Comparison of ENCODE assay signal across 23 cellular contexts in genomic region chr12:119301367-119301766, GRCh38. TPM values are rescaled to one million over a fixed set of nuclear protein-coding genes. Genes with fewer than 3 reads are reported as not detected.
"Had no signal": no experiment of that assay in that cellular context is flagged by ENCODE, and none has a peak within 500 bp of the region (broad histone marks: within the 10 kb centered on the region; RNA-seq: fewer than 3 reads in every experiment).

No MANE protein-coding gene starts in this region.

- H3K27ac ChIP-seq: ascending aorta, breast epithelium, skin epidermis, stomach, vagina had no signal

- H3K9me3 Mint-ChIP-seq: activated CD4-positive, alpha-beta T cell treated with anti-CD3 and anti-CD28 coated beads, Interleukin-2, amount 10 ng/mL, durations not matched to agents 7 days and 5 days; activated naive CD4-positive, alpha-beta T cell treated with anti-CD3 and anti-CD28 coated beads, Interleukin-2, amount 10 ng/mL, durations not matched to agents 7 days and 5 days; activated T-cell treated with anti-CD3 and anti-CD28 coated beads, Interleukin-2, amount 50 U/mL, for 4 hours had no signal

- H3K27me3 Mint-ChIP-seq: activated CD4-positive, alpha-beta T cell treated with anti-CD3 and anti-CD28 coated beads, Interleukin-2, amount 10 ng/mL, durations not matched to agents 7 days and 5 days; activated naive CD4-positive, alpha-beta T cell treated with anti-CD3 and anti-CD28 coated beads, Interleukin-2, amount 10 ng/mL, durations not matched to agents 7 days and 5 days had no signal

- H3K4me3 ChIP-seq: ascending aorta, breast epithelium, skin epidermis, stomach, vagina had no signal

- H3K36me3 ChIP-seq: ascending aorta, breast epithelium, stomach, vagina had no signal

- H3K9me3 ChIP-seq: ascending aorta, breast epithelium, stomach, vagina had no signal

- H3K4me1 Mint-ChIP-seq: activated CD4-positive, alpha-beta T cell treated with anti-CD3 and anti-CD28 coated beads, Interleukin-2, amount 10 ng/mL, durations not matched to agents 7 days and 5 days; activated naive CD4-positive, alpha-beta T cell treated with anti-CD3 and anti-CD28 coated beads, Interleukin-2, amount 10 ng/mL, durations not matched to agents 7 days and 5 days had no signal

- H3K4me3 Mint-ChIP-seq: activated CD4-positive, alpha-beta T cell treated with anti-CD3 and anti-CD28 coated beads, Interleukin-2, amount 10 ng/mL, durations not matched to agents 7 days and 5 days; activated CD8-positive, alpha-beta T cell treated with anti-CD3 and anti-CD28 coated beads, Interleukin-2, amount 10 ng/mL, durations not matched to agents 7 days and 5 days; activated naive CD4-positive, alpha-beta T cell treated with anti-CD3 and anti-CD28 coated beads, Interleukin-2, amount 10 ng/mL, durations not matched to agents 7 days and 5 days; activated T-cell treated with anti-CD3 and anti-CD28 coated beads, Interleukin-2, amount 50 U/mL, for 4 hours; nephron progenitor cell had no signal

- H3K27me3 ChIP-seq: ascending aorta, vagina had no signal

- H3K4me1 ChIP-seq: ascending aorta, breast epithelium, vagina had no signal

- ATAC-seq: activated CD8-positive, alpha-beta T cell treated with anti-CD3 and anti-CD28 coated beads, Interleukin-2, amount 10 ng/mL, durations not matched to agents 7 days and 5 days; activated T-cell treated with anti-CD3 and anti-CD28 coated beads, Interleukin-2, amount 50 U/mL, for 4 hours; left lobe of liver had no signal

- H3K36me3 Mint-ChIP-seq: activated naive CD4-positive, alpha-beta T cell treated with anti-CD3 and anti-CD28 coated beads, Interleukin-2, amount 10 ng/mL, durations not matched to agents 7 days and 5 days had no signal

- H3K27ac Mint-ChIP-seq: activated CD4-positive, alpha-beta T cell treated with anti-CD3 and anti-CD28 coated beads, Interleukin-2, amount 10 ng/mL, durations not matched to agents 7 days and 5 days; activated CD8-positive, alpha-beta T cell treated with anti-CD3 and anti-CD28 coated beads, Interleukin-2, amount 10 ng/mL, durations not matched to agents 7 days and 5 days had no signal

- DNase-seq: activated CD4-positive, alpha-beta T cell treated with anti-CD3 and anti-CD28 coated beads, Interleukin-2, amount 10 ng/mL, durations not matched to agents 7 days and 5 days; activated CD8-positive, alpha-beta T cell treated with anti-CD3 and anti-CD28 coated beads, Interleukin-2, amount 10 ng/mL, durations not matched to agents 7 days and 5 days; activated effector memory CD4-positive, alpha-beta T cell treated with Interleukin-2 at 50 U/mL for 16 hours; activated naive CD4-positive, alpha-beta T cell treated with anti-CD3 and anti-CD28 coated beads, Interleukin-2, amount 10 ng/mL, durations not matched to agents 7 days and 5 days; activated T-cell treated with anti-CD3 and anti-CD28 coated beads, Interleukin-2, amount 50 U/mL, for 4 hours; cerebellar nuclear complex; cortex of kidney; erythroblast; foreskin melanocyte; mammary epithelial cell; nephron progenitor cell; occipital lobe; stomach; T-helper 9 cell; trophoblast cell had no signal

RNA-seq across cellular contexts. Expression of gene CCDC60, which starts 33.2 kb away (rescaled TPM):
- total RNA-seq: activated CD4-positive, alpha-beta T cell treated with anti-CD3 and anti-CD28 coated beads, Interleukin-2, amount 10 ng/mL, durations not matched to agents 7 days and 5 days; activated CD8-positive, alpha-beta T cell treated with anti-CD3 and anti-CD28 coated beads, Interleukin-2, amount 10 ng/mL, durations not matched to agents 7 days and 5 days; activated T-cell treated with anti-CD3 and anti-CD28 coated beads, Interleukin-2, amount 50 U/mL, for 4 hours; ascending aorta; breast epithelium; left lobe of liver; mammary epithelial cell; myocyte; occipital lobe; posterior vena cava; stomach; temporal lobe; vagina had no signal
- polyA plus RNA-seq: mammary epithelial cell had no signal
